ENCODE assay signal across 22 cellular contexts in the genomic region with DNA sequence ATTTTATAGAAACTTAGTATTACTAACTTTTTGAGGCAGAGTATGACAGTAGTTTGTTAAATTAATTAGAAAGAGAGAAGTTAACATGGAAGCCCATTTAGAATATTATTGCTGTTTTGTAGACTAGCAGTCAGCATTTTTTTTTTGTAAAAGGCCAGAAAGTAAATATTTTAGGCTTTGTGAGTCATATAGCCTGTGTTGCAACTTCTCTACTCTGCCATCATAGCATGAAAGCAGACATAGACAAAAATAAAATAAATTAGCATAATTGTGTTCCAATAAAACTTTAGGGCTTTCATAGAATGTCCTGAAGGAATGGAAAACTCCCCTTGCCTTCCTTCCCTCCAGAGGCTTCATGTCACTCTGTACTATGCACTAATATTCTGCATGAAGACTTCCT. TPM values are rescaled to one million over a fixed set of nuclear protein-coding genes. Genes with fewer than 3 reads are reported as not detected.
DNase-seq lines count a peak whose midpoint lies in the region; ATAC-seq and TF ChIP-seq lines count a peak whose summit lies in the region.
"Had no signal": no experiment of that assay in that cellular context is flagged by ENCODE, and none has a peak within 500 bp of the region (broad histone marks: within the 10 kb centered on the region; RNA-seq: fewer than 3 reads in every experiment).

No MANE protein-coding gene starts in this region.

- no peak overlapping the region for H3K27ac Mint-ChIP-seq in activated CD8-positive, alpha-beta T cell treated with anti-CD3 and anti-CD28 coated beads for 36 hours
- H3K27ac Mint-ChIP-seq: activated naive CD4-positive, alpha-beta T cell treated with anti-CD3 and anti-CD28 coated beads, Interleukin-2, amount 50 U/mL, for 72 hours; T-cell had no signal

- peaks cover 12% of the 10 kb centered on the region for H3K27me3 Mint-ChIP-seq in activated CD8-positive, alpha-beta T cell treated with anti-CD3 and anti-CD28 coated beads for 36 hours

- H3K4me1 Mint-ChIP-seq in activated CD8-positive, alpha-beta T cell treated with anti-CD3 and anti-CD28 coated beads for 36 hours (ENCODE audit: low read depth), result no peaks in the 10 kb centered on the region
- H3K4me1 Mint-ChIP-seq: T-cell had no signal

- CTCF ChIA-PET in activated CD8-positive, alpha-beta T cell treated with anti-CD3 and anti-CD28 coated beads for 36 hours (lab: Charles Lee), result interaction anchor here (0.7 kb wide), 1 partner anchor 13 kb away, joined by 3 read pairs; no protein-coding TSS in a partner anchor

- H3K36me3 ChIP-seq in RWPE2 (ENCODE audit: low read depth), result no peaks in the 10 kb centered on the region
- H3K36me3 ChIP-seq in smooth muscle cell (ENCODE audit: low read depth), result no peaks in the 10 kb centered on the region
- H3K36me3 ChIP-seq: sigmoid colon, vagina had no signal

- TF ChIP-seq CTCF in RWPE2 (IDR thresholded peaks at IDR 0.05; ENCODE audit: poor library complexity, severe bottlenecking) (no peak), smooth muscle cell (IDR thresholded peaks at IDR 0.05; ENCODE audit: borderline replicate concordance, insufficient read depth, poor library complexity, severe bottlenecking) (no peak)
- no peak for TF ChIP-seq CTCF in activated CD8-positive, alpha-beta T cell treated with anti-CD3 and anti-CD28 coated beads for 36 hours (IDR thresholded peaks at IDR 0.05)

- H3K79me2 ChIP-seq in smooth muscle cell (ENCODE audit: low read depth), result no peaks in the 10 kb centered on the region

- no peaks in the 10 kb centered on the region for H3K9me3 ChIP-seq in RWPE2 (ENCODE audit: severe bottlenecking)
- H3K9me3 ChIP-seq in smooth muscle cell (replicated peaks; ENCODE audit: low read depth), result no peaks in the 10 kb centered on the region
- H3K9me3 ChIP-seq: sigmoid colon, vagina had no signal

- DNase-seq in NOMO-1 treated with DMSO at 0.1 percent for 48 hours (lab: John Stamatoyannopoulos, UW; ENCODE audit: unreplicated experiment) (peak; percentile 24), NOMO-1 treated with dmso at 0.1 percent for 144 hours (lab: John Stamatoyannopoulos, UW; ENCODE audit: unreplicated experiment) (no peak), RWPE2 (ENCODE audit: low spot score) (no peak), fibroblast of peridontal ligament (ENCODE audit: extremely low read depth) (peak; percentile 78), smooth muscle cell (lab: John Stamatoyannopoulos, UW; ENCODE audit: unreplicated experiment) (no peak), NCI-H2196 (lab: John Stamatoyannopoulos, UW; ENCODE audit: unreplicated experiment) (no peak)
- DNase-seq in activated CD8-positive, alpha-beta T cell treated with anti-CD3 and anti-CD28 coated beads for 36 hours, result no peak
- DNase-seq: activated CD4-positive, alpha-beta T cell treated with anti-CD3 and anti-CD28 coated beads, Interleukin-2, amount 50 U/mL, for 48 hours; activated T-cell treated with anti-CD3 and anti-CD28 coated beads, Interleukin-2, amount 50 U/mL, for 48 hours; caudate nucleus; effector CD4-positive, alpha-beta T cell; foreskin melanocyte; left colon; NCI-H82; occipital lobe; sigmoid colon; stimulated activated CD4-positive, alpha-beta T cell treated with anti-CD3 and anti-CD28 coated beads, Interleukin-2, amount 100 ng/mL, for 24 hours; T-cell had no signal

- H2AFZ ChIP-seq in smooth muscle cell (ENCODE audit: low read depth), result peak overlapping the region; percentile 93

- H3K27ac ChIP-seq in RWPE2 (ENCODE audit: poor library complexity, severe bottlenecking), result no peak overlapping the region
- peak overlapping the region; percentile 91 for H3K27ac ChIP-seq in smooth muscle cell (ENCODE audit: low read depth)
- H3K27ac ChIP-seq: sigmoid colon, vagina, VCaP had no signal

- POLR2A ChIA-PET in activated CD8-positive, alpha-beta T cell treated with anti-CD3 and anti-CD28 coated beads for 36 hours (lab: Charles Lee), result no interaction called here

- H4K20me1 ChIP-seq in smooth muscle cell (ENCODE audit: low read depth), result no peaks in the 10 kb centered on the region

- peak overlapping the region; percentile 71 for H3K4me2 ChIP-seq in smooth muscle cell

- no peak overlapping the region for H3K4me3 Mint-ChIP-seq in activated CD8-positive, alpha-beta T cell treated with anti-CD3 and anti-CD28 coated beads for 36 hours
- H3K4me3 Mint-ChIP-seq: T-cell had no signal

- H3K27me3 ChIP-seq in RWPE2 (ENCODE audit: insufficient read depth, poor library complexity, severe bottlenecking) (no peaks in the 10 kb centered on the region), smooth muscle cell (ENCODE audit: low read depth) (no peaks in the 10 kb centered on the region)
- H3K27me3 ChIP-seq: sigmoid colon, vagina had no signal

- H3K4me1 ChIP-seq in RWPE2 (ENCODE audit: insufficient read depth, poor library complexity, severe bottlenecking), result peaks cover 7% of the 10 kb centered on the region
- peaks cover 11% of the 10 kb centered on the region for H3K4me1 ChIP-seq in smooth muscle cell (ENCODE audit: low read depth)
- H3K4me1 ChIP-seq: sigmoid colon, vagina had no signal

- H3K9me3 Mint-ChIP-seq in activated CD8-positive, alpha-beta T cell treated with anti-CD3 and anti-CD28 coated beads for 36 hours, result no peaks in the 10 kb centered on the region

- H3K36me3 Mint-ChIP-seq in activated CD8-positive, alpha-beta T cell treated with anti-CD3 and anti-CD28 coated beads for 36 hours (ENCODE audit: low read depth), result no peaks in the 10 kb centered on the region
- H3K36me3 Mint-ChIP-seq: activated naive CD4-positive, alpha-beta T cell treated with anti-CD3 and anti-CD28 coated beads, Interleukin-2, amount 50 U/mL, for 72 hours; T-cell had no signal

- intact Hi-C loops in activated CD8-positive, alpha-beta T cell treated with anti-CD3 and anti-CD28 coated beads for 36 hours (cut with micrococcal nuclease), result no loop called here

- ATAC-seq in RWPE2 (ENCODE audit: low read depth), result 0 out of 3 replicates have a peak, but pooled peaks have one; percentile 21
- no peak for ATAC-seq in GM18873 (IDR thresholded peaks at IDR 0.05; ENCODE audit: low FRiP score, unreplicated experiment)
- ATAC-seq in activated CD8-positive, alpha-beta T cell treated with anti-CD3 and anti-CD28 coated beads for 36 hours, result no peak
- ATAC-seq: activated naive CD4-positive, alpha-beta T cell treated with anti-CD3 and anti-CD28 coated beads, Interleukin-2, amount 50 U/mL, for 72 hours; left colon; T-cell had no signal

- peak overlapping the region; percentile 11 for H3K9ac ChIP-seq in smooth muscle cell (ENCODE audit: low read depth)

- no peak overlapping the region for H3K4me3 ChIP-seq in RWPE2 (ENCODE audit: severe bottlenecking)
- H3K4me3 ChIP-seq in smooth muscle cell, result no peak overlapping the region
- H3K4me3 ChIP-seq: sigmoid colon, vagina had no signal

- H3F3A ChIP-seq in smooth muscle cell (ENCODE audit: low read depth), result peaks cover 5% of the 10 kb centered on the region

RNA-seq across cellular contexts. Expression of a gene that starts 12.3 kb away (rescaled TPM):
- 35.8 and 50.6 TPM in 2 replicates for total RNA-seq in smooth muscle cell
- polyA plus RNA-seq in smooth muscle cell, result 6.2 and 16.0 TPM in 2 replicates
- total RNA-seq in activated CD8-positive, alpha-beta T cell treated with anti-CD3 and anti-CD28 coated beads for 36 hours, result not detected
- total RNA-seq: activated naive CD4-positive, alpha-beta T cell treated with anti-CD3 and anti-CD28 coated beads, Interleukin-2, amount 50 U/mL, for 72 hours; T-cell had no signal

Comparison
In these comparisons a context has a peak if more than half of its experiments do, and no peak if none do; other contexts are left out.
1. DNase-seq: peak in NOMO-1 treated with DMSO at 0.1 percent for 48 hours (single experiment) and fibroblast of peridontal ligament (single experiment); none in NOMO-1 treated with dmso at 0.1 percent for 144 hours (single experiment), RWPE2 (single experiment), smooth muscle cell (single experiment), NCI-H2196 (single experiment) and activated CD8-positive, alpha-beta T cell treated with anti-CD3 and anti-CD28 coated beads for 36 hours (single experiment).
2. RNA of a gene that starts 12.3 kb away (total RNA-seq): 35.8 to 50.6 TPM in smooth muscle cell; not detected in activated CD8-positive, alpha-beta T cell treated with anti-CD3 and anti-CD28 coated beads for 36 hours; every median in the first group is over 10 times any median in the second.